23 cellular contexts compared by ENCODE assay signal in genomic region chr6:167653561-167653960, GRCh38.
"Had no signal": no experiment of that assay in that cellular context is flagged by ENCODE, and none has a peak within 500 bp of the region (broad histone marks: within the 10 kb centered on the region; RNA-seq: fewer than 3 reads in every experiment).

No MANE protein-coding gene starts in this region.

- H3K4me3 ChIP-seq: coronary artery, esophagus squamous epithelium, ovary, sigmoid colon, thoracic aorta, transverse colon, upper lobe of right lung, uterus had no signal

- H3K4me3 Mint-ChIP-seq: immature natural killer cell; naive thymus-derived CD4-positive, alpha-beta T cell; stimulated activated naive B cell treated with anti-CD40 and anti-IgM and Interleukin-4, amounts not matched to agents 10 μg/mL and 1 μg/mL and 100 μg/mL, for 72 hours; stimulated activated naive CD8-positive, alpha-beta T cell treated with anti-CD3 and anti-CD28 coated beads, Interleukin-15, Interleukin-2, amounts not matched to agents 100 ng/mL and 50 ng/mL, for 24 hours had no signal

- H3K27me3 ChIP-seq: ovary, transverse colon, upper lobe of right lung, uterus had no signal

- H3K36me3 ChIP-seq: esophagus squamous epithelium, ovary, sigmoid colon, thoracic aorta, transverse colon, upper lobe of right lung, uterus had no signal

- DNase-seq: central memory CD4-positive, alpha-beta T cell; dermis blood vessel endothelial cell; effector memory CD4-positive, alpha-beta T cell; erythroblast; esophagus squamous epithelium; foreskin melanocyte; hypothalamus; immature natural killer cell; mesenchymal stem cell; midbrain; naive thymus-derived CD4-positive, alpha-beta T cell; occipital lobe; ovary; sigmoid colon; stimulated activated naive B cell treated with anti-CD40 and anti-IgM and Interleukin-4, amounts not matched to agents 10 μg/mL and 1 μg/mL and 100 μg/mL, for 72 hours; transverse colon; upper lobe of right lung; uterus had no signal

- H3K27ac ChIP-seq: coronary artery, esophagus squamous epithelium, ovary, sigmoid colon, thoracic aorta, transverse colon, upper lobe of right lung, uterus had no signal

- FAIRE-seq: keratinocyte had no signal

- ATAC-seq: left lobe of liver; naive thymus-derived CD4-positive, alpha-beta T cell had no signal

- H3K27me3 Mint-ChIP-seq: stimulated activated naive CD8-positive, alpha-beta T cell treated with anti-CD3 and anti-CD28 coated beads, Interleukin-15, Interleukin-2, amounts not matched to agents 100 ng/mL and 50 ng/mL, for 24 hours had no signal

- H3K4me1 Mint-ChIP-seq: immature natural killer cell; stimulated activated naive B cell treated with anti-CD40 and anti-IgM and Interleukin-4, amounts not matched to agents 10 μg/mL and 1 μg/mL and 100 μg/mL, for 72 hours had no signal

- H3K4me1 ChIP-seq: esophagus squamous epithelium, sigmoid colon, transverse colon, upper lobe of right lung, uterus had no signal

- H3K9me3 Mint-ChIP-seq: stimulated activated naive CD8-positive, alpha-beta T cell treated with anti-CD3 and anti-CD28 coated beads, Interleukin-15, Interleukin-2, amounts not matched to agents 100 ng/mL and 50 ng/mL, for 24 hours had no signal

- H3K9me3 ChIP-seq: esophagus squamous epithelium, ovary, sigmoid colon, thoracic aorta, transverse colon, upper lobe of right lung, uterus had no signal

- H3K36me3 Mint-ChIP-seq: immature natural killer cell; naive thymus-derived CD4-positive, alpha-beta T cell; stimulated activated naive B cell treated with anti-CD40 and anti-IgM and Interleukin-4, amounts not matched to agents 10 μg/mL and 1 μg/mL and 100 μg/mL, for 72 hours had no signal

- H3K27ac Mint-ChIP-seq: immature natural killer cell; naive thymus-derived CD4-positive, alpha-beta T cell; stimulated activated naive B cell treated with anti-CD40 and anti-IgM and Interleukin-4, amounts not matched to agents 10 μg/mL and 1 μg/mL and 100 μg/mL, for 72 hours; stimulated activated naive CD8-positive, alpha-beta T cell treated with anti-CD3 and anti-CD28 coated beads, Interleukin-15, Interleukin-2, amounts not matched to agents 100 ng/mL and 50 ng/mL, for 24 hours had no signal
